Comparison of ENCODE assay signal across 27 cellular contexts in the genomic region with DNA sequence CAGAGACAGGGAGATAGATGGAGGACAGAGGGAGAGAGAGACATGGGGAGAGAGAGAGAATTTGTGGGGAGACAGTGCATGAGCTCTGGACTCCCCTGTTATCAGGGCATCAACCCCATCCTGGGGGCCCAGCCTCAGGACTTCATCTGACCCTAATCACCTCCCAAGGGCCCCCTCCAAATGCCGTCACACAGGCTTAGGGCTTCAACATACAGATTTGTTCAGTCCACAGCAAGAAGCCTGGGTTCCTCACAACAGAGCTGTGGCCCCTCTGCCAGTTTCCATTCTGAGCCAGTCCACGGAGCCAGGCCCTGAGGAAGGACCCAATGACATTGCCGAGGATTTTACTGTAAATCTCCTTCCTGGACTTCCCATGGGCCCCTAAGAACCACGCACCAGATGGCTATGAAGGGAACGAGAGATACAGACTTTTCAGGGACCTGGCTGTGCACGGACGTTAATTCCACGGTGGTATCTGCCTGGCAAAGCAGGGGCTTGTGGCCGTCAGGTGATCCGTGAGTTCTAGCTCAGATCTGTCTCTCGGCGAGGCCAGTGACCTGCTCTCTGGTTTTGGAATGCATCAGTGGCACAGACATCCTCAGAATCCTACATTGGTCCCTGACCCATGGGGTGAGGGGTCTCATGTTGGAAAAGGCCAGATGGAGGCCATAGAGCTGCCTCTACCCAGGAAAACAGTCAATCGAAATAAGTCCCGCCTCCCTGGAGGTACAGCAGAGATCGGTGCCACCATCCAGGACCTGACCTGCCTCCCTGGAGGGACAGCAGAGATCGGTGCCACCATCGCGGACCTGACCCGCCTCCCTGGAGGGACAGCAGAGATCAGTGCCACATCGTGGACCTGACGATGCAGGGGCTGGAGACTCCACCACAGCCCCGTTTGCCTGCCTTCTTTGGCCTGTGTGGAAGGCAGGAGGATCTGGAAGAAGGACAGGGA. TPM values are rescaled to one million over a fixed set of nuclear protein-coding genes. Genes with fewer than 3 reads are reported as not detected.
DNase-seq lines count a peak whose midpoint lies in the region; ATAC-seq, FAIRE-seq and TF ChIP-seq lines count a peak whose summit lies in the region.
"Had no signal": no experiment of that assay in that cellular context is flagged by ENCODE, and none has a peak within 500 bp of the region (broad histone marks: within the 10 kb centered on the region; RNA-seq: fewer than 3 reads in every experiment).

No MANE protein-coding gene starts in this region.

- ATAC-seq in natural killer cell = no peak
- ATAC-seq in natural killer cell treated with Interleukin-12 subunit alpha and Interleukin-12 subunit beta and Interleukin-15 and Interleukin-18, amount 100 ng/mL, for 72 hours = no peak
- ATAC-seq: gastrocnemius medialis had no signal

- no peaks in the 10 kb centered on the region for H3K9me3 Mint-ChIP-seq in natural killer cell
- no peaks in the 10 kb centered on the region for H3K9me3 Mint-ChIP-seq in natural killer cell treated with Interleukin-12 subunit alpha and Interleukin-12 subunit beta and Interleukin-15 and Interleukin-18, amount 100 ng/mL, for 72 hours

- peak overlapping the region; percentile 14 for H3K4me3 Mint-ChIP-seq in natural killer cell
- no peak overlapping the region for H3K4me3 Mint-ChIP-seq in natural killer cell treated with Interleukin-12 subunit alpha and Interleukin-12 subunit beta and Interleukin-15 and Interleukin-18, amount 100 ng/mL, for 72 hours
- H3K4me3 Mint-ChIP-seq: activated naive CD8-positive, alpha-beta T cell had no signal

- peak overlapping the region; percentile 75 to 87 for H3K27ac Mint-ChIP-seq in natural killer cell
- H3K27ac Mint-ChIP-seq in natural killer cell treated with Interleukin-12 subunit alpha and Interleukin-12 subunit beta and Interleukin-15 and Interleukin-18, amount 100 ng/mL, for 72 hours = no peak overlapping the region
- H3K27ac Mint-ChIP-seq: activated naive CD8-positive, alpha-beta T cell had no signal

- no peak for TF ChIP-seq CTCF in natural killer cell (IDR thresholded peaks at IDR 0.05)
- no peak for TF ChIP-seq CTCF in bronchial epithelial cell (IDR thresholded peaks at IDR 0.05; ENCODE audit: insufficient read depth, low read length, severe bottlenecking)
- TF ChIP-seq CTCF in osteoblast (IDR thresholded peaks at IDR 0.05; ENCODE audit: extremely low read depth, low read depth, low read length) = no peak

- no peak overlapping the region for H3K4me2 ChIP-seq in osteoblast (ENCODE audit: insufficient read depth, low read length)
- H3K4me2 ChIP-seq: hepatocyte, PC-9 had no signal

- intact Hi-C loops in natural killer cell (cut with micrococcal nuclease) = no loop called here

- H4K20me1 ChIP-seq in osteoblast (ENCODE audit: insufficient read depth, low read length) = no peaks in the 10 kb centered on the region

- peaks cover 17 to 42% of the 10 kb centered on the region in 2 donors for H3K4me1 Mint-ChIP-seq in natural killer cell
- peaks cover 18% of the 10 kb centered on the region in 2 donors for H3K4me1 Mint-ChIP-seq in natural killer cell treated with Interleukin-12 subunit alpha and Interleukin-12 subunit beta and Interleukin-15 and Interleukin-18, amount 100 ng/mL, for 72 hours (ENCODE audit: low read depth in 2 of 2)

- peaks cover 2% of the 10 kb centered on the region for H3K9me3 ChIP-seq in osteoblast (ENCODE audit: low read depth, low read length)
- H3K9me3 ChIP-seq: ascending aorta, gastrocnemius medialis had no signal

- no peak overlapping the region for H3K27ac ChIP-seq in osteoblast (ENCODE audit: low read depth, low read length)
- H3K27ac ChIP-seq: ascending aorta, gastrocnemius medialis, hepatocyte, PC-9, tibial nerve, VCaP had no signal

- H3K36me3 Mint-ChIP-seq in natural killer cell = no peaks in the 10 kb centered on the region
- no peaks in the 10 kb centered on the region for H3K36me3 Mint-ChIP-seq in natural killer cell treated with Interleukin-12 subunit alpha and Interleukin-12 subunit beta and Interleukin-15 and Interleukin-18, amount 100 ng/mL, for 72 hours
- H3K36me3 Mint-ChIP-seq: activated naive CD8-positive, alpha-beta T cell had no signal

- FAIRE-seq in bronchial epithelial cell (lab: Jason Lieb, UNC) = peak; percentile 93
- FAIRE-seq: D721Med, GM12891, H1, small intestine had no signal

- no peaks in the 10 kb centered on the region for H3K27me3 ChIP-seq in bronchial epithelial cell (ENCODE audit: control insufficient read depth, insufficient read depth, low read length)
- H3K27me3 ChIP-seq in osteoblast (ENCODE audit: insufficient read depth, low read length) = peaks cover 14% of the 10 kb centered on the region
- H3K27me3 ChIP-seq: ascending aorta, hepatocyte had no signal

- no peaks in the 10 kb centered on the region for H3K36me3 ChIP-seq in bronchial epithelial cell (ENCODE audit: control insufficient read depth, insufficient read depth, low read length)
- H3K36me3 ChIP-seq in osteoblast (ENCODE audit: insufficient read depth, low read length) = no peaks in the 10 kb centered on the region
- H3K36me3 ChIP-seq: ascending aorta, gastrocnemius medialis, tibial nerve had no signal

- DNase-seq in natural killer cell (no peak), bronchial epithelial cell (ENCODE audit: low read depth) (no peak), osteoblast (ENCODE audit: insufficient read length, low spot score, missing footprints) (peak; percentile 64), hypothalamus (lab: John Stamatoyannopoulos, UW) (no peak), HPDE6-E6E7 (ENCODE audit: extremely low spot score) (no peak), nucleus accumbens (lab: John Stamatoyannopoulos, UW) (no peak)
- no peak for DNase-seq in natural killer cell treated with Interleukin-12 subunit alpha and Interleukin-12 subunit beta and Interleukin-15 and Interleukin-18, amount 100 ng/mL, for 72 hours (ENCODE audit: low spot score)
- DNase-seq: activated CD4-positive, alpha-beta T cell treated with anti-CD3 and anti-CD28 coated beads, Interleukin-2, amount 50 U/mL, for 1 hour; caudate nucleus; gastrocnemius medialis; mesenchymal stem cell; NCI-H1092 treated with DMSO at 0.1 percent for 48 hours; NCI-H187; NCI-H524; PC-9; small intestine; stimulated activated CD4-positive, alpha-beta T cell treated with anti-CD3 and anti-CD28 coated beads, Interleukin-1b, Interleukin-23, amount 100 ng/mL, for 48 hours; stimulated activated CD8-positive, alpha-beta memory T cell treated with anti-CD3 and anti-CD28 coated beads, Interleukin-4, amount 100 ng/mL, for 48 hours; T-helper 9 cell had no signal

- H3K4me1 ChIP-seq in osteoblast (ENCODE audit: insufficient read depth, low read length) = peaks cover 2% of the 10 kb centered on the region

- no peak overlapping the region for H3K4me3 ChIP-seq in bronchial epithelial cell (ENCODE audit: low read depth, low read length)
- no peak overlapping the region for H3K4me3 ChIP-seq in osteoblast (ENCODE audit: insufficient read depth, low read length)
- H3K4me3 ChIP-seq: ascending aorta, gastrocnemius medialis, hepatocyte, PC-9, tibial nerve had no signal

- H2AFZ ChIP-seq in osteoblast (ENCODE audit: low read length) = no peak overlapping the region
- H2AFZ ChIP-seq: hepatocyte, PC-9 had no signal

- H3K27me3 Mint-ChIP-seq in natural killer cell (ENCODE audit: low read depth in 2 of 2) = peaks cover 0 to 3% of the 10 kb centered on the region in 2 donors
- no peaks in the 10 kb centered on the region for H3K27me3 Mint-ChIP-seq in natural killer cell treated with Interleukin-12 subunit alpha and Interleukin-12 subunit beta and Interleukin-15 and Interleukin-18, amount 100 ng/mL, for 72 hours

- H3K79me2 ChIP-seq in osteoblast (ENCODE audit: insufficient read depth, low read length) = no peaks in the 10 kb centered on the region
- H3K79me2 ChIP-seq: hepatocyte had no signal

RNA-seq across cellular contexts. Expression of a gene that starts 8.7 kb away (rescaled TPM):
- 1 to 10 TPM in 2 of 3 donors, under 1 TPM in 1; 0.66 to 1.5 (median 1.5) TPM for total RNA-seq in natural killer cell
- total RNA-seq in natural killer cell treated with Interleukin-12 subunit alpha and Interleukin-12 subunit beta and Interleukin-15 and Interleukin-18, amount 100 ng/mL, for 72 hours = under 1 TPM in 1 of 2 donors, not detected in 1; 0.50 TPM
- 10.8 and 11.4 TPM in 2 replicates for total RNA-seq in bronchial epithelial cell
- total RNA-seq in osteoblast = 0.88 and 2.2 TPM in 2 replicates
- total RNA-seq: ascending aorta, gastrocnemius medialis had no signal

RNA-seq across cellular contexts. Expression of a gene that starts 33.4 kb away (rescaled TPM):
- total RNA-seq in natural killer cell = under 1 TPM in 2 of 3 donors, not detected in 1; 0.29 to 0.56 TPM
- total RNA-seq in natural killer cell treated with Interleukin-12 subunit alpha and Interleukin-12 subunit beta and Interleukin-15 and Interleukin-18, amount 100 ng/mL, for 72 hours = not detected
- total RNA-seq in bronchial epithelial cell = 231 and 328 TPM in 2 replicates
- total RNA-seq in osteoblast = 0.88 and 2.5 TPM in 2 replicates
- total RNA-seq: ascending aorta had no signal

RNA-seq across cellular contexts. Expression of a gene that starts 39.9 kb away (rescaled TPM):
- total RNA-seq in natural killer cell = 100 to 1,000 TPM in 1 of 3 donors, 10 to 100 TPM in 2; 64.0 to 165 (median 93.6) TPM
- 10 to 100 TPM; 28.2 to 29.8 TPM for total RNA-seq in natural killer cell treated with Interleukin-12 subunit alpha and Interleukin-12 subunit beta and Interleukin-15 and Interleukin-18, amount 100 ng/mL, for 72 hours
- total RNA-seq in bronchial epithelial cell = 4.5 and 14.5 TPM in 2 replicates
- total RNA-seq in osteoblast = 98.4 and 116 TPM in 2 replicates

RNA-seq across cellular contexts. Expression of a gene that starts 46.8 kb away (rescaled TPM):
- total RNA-seq in natural killer cell (100 to 1,000 TPM; 540 to 809 (median 710) TPM), bronchial epithelial cell (1.2 and 1.8 TPM in 2 replicates), osteoblast (48.6 and 64.4 TPM in 2 replicates)
- 10 to 100 TPM; 58.1 to 71.0 TPM for total RNA-seq in natural killer cell treated with Interleukin-12 subunit alpha and Interleukin-12 subunit beta and Interleukin-15 and Interleukin-18, amount 100 ng/mL, for 72 hours

RNA-seq across cellular contexts. Expression of a gene that starts 53.0 kb away (rescaled TPM):
- total RNA-seq in natural killer cell (1,000 to 10,000 TPM; 1,080 to 1,421 (median 1,273) TPM), bronchial epithelial cell (1.4 and 3.7 TPM in 2 replicates), osteoblast (54.5 and 105 TPM in 2 replicates)
- 100 to 1,000 TPM in 1 of 2 donors, 10 to 100 TPM in 1; 87.9 to 171 TPM for total RNA-seq in natural killer cell treated with Interleukin-12 subunit alpha and Interleukin-12 subunit beta and Interleukin-15 and Interleukin-18, amount 100 ng/mL, for 72 hours

Comparison
In these comparisons a context has a peak if more than half of its experiments do, and no peak if none do; other contexts are left out.
1. H3K27ac Mint-ChIP-seq: peak in natural killer cell (2 of 2); none in natural killer cell treated with Interleukin-12 subunit alpha and Interleukin-12 subunit beta and Interleukin-15 and Interleukin-18, amount 100 ng/mL, for 72 hours (0 of 2).
2. RNA of a gene that starts 33.4 kb away (total RNA-seq): 231 to 328 TPM in bronchial epithelial cell; 0.88 to 2.5 TPM in osteoblast, 0.29 to 0.56 TPM in natural killer cell and not detected in natural killer cell treated with Interleukin-12 subunit alpha and Interleukin-12 subunit beta and Interleukin-15 and Interleukin-18, amount 100 ng/mL, for 72 hours; every median in the first group is over 10 times any median in the second.